ENCODE assay signal across 8 cellular contexts in genomic region chr16:81752225-81752875, GRCh38. TPM values are rescaled to one million over a fixed set of nuclear protein-coding genes. Genes with fewer than 3 reads are reported as not detected.
DNase-seq lines count a peak whose midpoint lies in the region; FAIRE-seq and TF ChIP-seq lines count a peak whose summit lies in the region.

No MANE protein-coding gene starts in this region.

- no peak overlapping the region for H3K4me3 ChIP-seq in endothelial cell of umbilical vein (replicated peaks in 1 of 3; ENCODE audit: insufficient read depth in 1 of 3, low read depth in 1 of 3, low read length in 3 of 3)
- peak overlapping the region; percentile 23 for H3K4me3 ChIP-seq in rectal smooth muscle tissue (ENCODE audit: low read length)
- no peak overlapping the region for H3K4me3 ChIP-seq in effector memory CD4-positive, alpha-beta T cell (ENCODE audit: insufficient read depth, low read depth, low read length, poor library complexity, severe bottlenecking)

- POLR2A ChIA-PET in endothelial cell of umbilical vein (lab: Charles Lee): no interaction called here

- H2BK5ac ChIP-seq in H9 (ENCODE audit: insufficient read length, low read length): no peak overlapping the region

- no peak overlapping the region for H3K27ac Mint-ChIP-seq in H9

- H3K79me2 ChIP-seq in H9 (ENCODE audit: insufficient read depth, low read length): peaks cover 3% of the 10 kb centered on the region; the same call in 1 of the 2 replicates
- H3K79me2 ChIP-seq in endothelial cell of umbilical vein (ENCODE audit: control insufficient read depth, insufficient read depth, low read length): no peaks in the 10 kb centered on the region

- peak overlapping the region; percentile 2; the same call in 1 of the 2 replicates for H3K14ac ChIP-seq in H9 (ENCODE audit: insufficient read depth, low read length)

- H3K4ac ChIP-seq in H9 (ENCODE audit: low read depth, low read length): no peak overlapping the region

- H2AK5ac ChIP-seq in H9 (ENCODE audit: insufficient read length, low read length): no peak overlapping the region

- no peak overlapping the region for H3K4me3 Mint-ChIP-seq in H9

- H2AFZ ChIP-seq in H9 (ENCODE audit: low read length): no peak overlapping the region
- peak overlapping the region; percentile 95 for H2AFZ ChIP-seq in endothelial cell of umbilical vein (ENCODE audit: low read depth, low read length)

- H4K20me1 ChIP-seq in H9 (ENCODE audit: control insufficient read depth, insufficient read depth, insufficient read length) (peaks cover 5% of the 10 kb centered on the region), endothelial cell of umbilical vein (replicated peaks; ENCODE audit: control insufficient read depth, extremely low read depth, insufficient read depth, low read length) (no peaks in the 10 kb centered on the region)

- no peaks in the 10 kb centered on the region for H3K4me1 ChIP-seq in H9 (ENCODE audit: insufficient read depth, low read length)
- H3K4me1 ChIP-seq in endothelial cell of umbilical vein (ENCODE audit: control insufficient read depth, extremely low read depth, insufficient read depth, low read length): peaks cover 18% of the 10 kb centered on the region
- H3K4me1 ChIP-seq in rectal smooth muscle tissue (ENCODE audit: control insufficient read depth, insufficient read depth, low read length): no peaks in the 10 kb centered on the region
- H3K4me1 ChIP-seq in effector memory CD4-positive, alpha-beta T cell (ENCODE audit: control insufficient read depth, insufficient read depth, low read length, poor library complexity, severe bottlenecking): no peaks in the 10 kb centered on the region

- no peak overlapping the region for H3K18ac ChIP-seq in H9 (ENCODE audit: insufficient read length, low read depth, low read length)

- CTCF ChIA-PET in endothelial cell of umbilical vein (lab: Charles Lee): interaction anchor here (0.7 to 2.2 kb wide), 4 partner anchors 9 to 261 kb away, joined by 3 to 7 read pairs (median 4); no protein-coding TSS in a partner anchor

- no peak overlapping the region for H4K91ac ChIP-seq in H9 (ENCODE audit: insufficient read length, low read depth, low read length)

- no peaks in the 10 kb centered on the region for H3K36me3 Mint-ChIP-seq in H9 (ENCODE audit: insufficient read depth in 1 of 3, low read depth in 3 of 3)

- TF ChIP-seq CTCF in H9 (conservative IDR thresholded peaks at IDR 0.05) (no peak), endothelial cell of umbilical vein (IDR thresholded peaks at IDR 0.05; ENCODE audit: extremely low read depth in 1 of 2, insufficient read depth in 1 of 2, low read depth in 1 of 2, low read length in 2 of 2) (no peak)

- BruUV-seq in endothelial cell of umbilical vein (replicated peaks; lab: Mats Ljungman, UMichigan): no TSS peak

- H3K9me1 ChIP-seq in endothelial cell of umbilical vein (replicated peaks; ENCODE audit: control insufficient read depth, extremely low read depth, insufficient read depth, low read length): no peaks in the 10 kb centered on the region

- peak; percentile 93 for FAIRE-seq in GM18507 (lab: Jason Lieb, UNC)
- no peak for FAIRE-seq in endothelial cell of umbilical vein (lab: Jason Lieb, UNC)

- no peak overlapping the region for H2BK12ac ChIP-seq in H9 (ENCODE audit: insufficient read length, low read depth, low read length)

- intact Hi-C loops in endothelial cell of umbilical vein (cut with micrococcal nuclease): no loop called here

- H3K36me3 ChIP-seq in endothelial cell of umbilical vein (ENCODE audit: control insufficient read depth in 2 of 2, extremely low read depth in 1 of 2, insufficient read depth in 2 of 2, low read length in 2 of 2): no peaks in the 10 kb centered on the region
- no peaks in the 10 kb centered on the region for H3K36me3 ChIP-seq in rectal smooth muscle tissue (ENCODE audit: control insufficient read depth, insufficient read depth, low read length)
- H3K36me3 ChIP-seq in effector memory CD4-positive, alpha-beta T cell (ENCODE audit: control insufficient read depth, insufficient read depth, low read length): no peaks in the 10 kb centered on the region

- DNase-seq in GM18507 (ENCODE audit: extremely low spot score, insufficient read length, low read depth) (no peak), H9 (no peak), M059J (ENCODE audit: low read depth) (peak; percentile 67), endothelial cell of umbilical vein (ENCODE audit: low read depth, low spot score) (no peak), NCI-H345 (lab: John Stamatoyannopoulos, UW) (no peak)
- DNase-seq in effector memory CD4-positive, alpha-beta T cell: no peak
- no peak for DNase-seq in NK-92 treated with Interleukin-12 subunit alpha and Interleukin-12 subunit beta, amount 100 ng/mL, for 24 hours (lab: John Stamatoyannopoulos, UW)

- H3K27ac ChIP-seq in H9 (ENCODE audit: insufficient read length, low read depth, low read length) (no peak overlapping the region), endothelial cell of umbilical vein (ENCODE audit: insufficient read depth, low read depth, low read length) (no peak overlapping the region), rectal smooth muscle tissue (ENCODE audit: low read depth, low read length) (no peak overlapping the region)
- no peak overlapping the region for H3K27ac ChIP-seq in effector memory CD4-positive, alpha-beta T cell (ENCODE audit: insufficient read depth, low read length, poor library complexity, severe bottlenecking)

- H2BK15ac ChIP-seq in H9 (ENCODE audit: low read depth, low read length): no peak overlapping the region

- no peak overlapping the region for H3K23ac ChIP-seq in H9 (ENCODE audit: insufficient read length, low read depth, low read length)

- no peaks in the 10 kb centered on the region for H3K9me3 ChIP-seq in H9 (ENCODE audit: control insufficient read depth, low read depth, low read length)
- no peaks in the 10 kb centered on the region for H3K9me3 ChIP-seq in endothelial cell of umbilical vein (replicated peaks; ENCODE audit: control insufficient read depth, insufficient read depth, low read length)
- H3K9me3 ChIP-seq in effector memory CD4-positive, alpha-beta T cell (ENCODE audit: control insufficient read depth, low read length): no peaks in the 10 kb centered on the region

- H3K56ac ChIP-seq in H9 (ENCODE audit: insufficient read length, low read depth, low read length): no peak overlapping the region

- no peak overlapping the region for H2BK120ac ChIP-seq in H9 (ENCODE audit: low read depth, low read length, poor library complexity, severe bottlenecking)

- no peaks in the 10 kb centered on the region for H3K79me1 ChIP-seq in H9 (ENCODE audit: insufficient read depth, low read depth, low read length, poor library complexity, severe bottlenecking)

- H4K5ac ChIP-seq in H9 (ENCODE audit: insufficient read length, low read depth, low read length): no peak overlapping the region

- no peak overlapping the region for H3K9ac ChIP-seq in H9 (ENCODE audit: extremely low read depth, insufficient read length, low read length)
- peak overlapping the region; percentile 14 for H3K9ac ChIP-seq in endothelial cell of umbilical vein (replicated peaks; ENCODE audit: extremely low read depth, insufficient read depth, low read length)
- H3K9ac ChIP-seq in rectal smooth muscle tissue (ENCODE audit: low read length): no peak overlapping the region

- H3T11ph ChIP-seq in H9 (ENCODE audit: low read length): no peak overlapping the region

- no peaks in the 10 kb centered on the region for H3K9me3 Mint-ChIP-seq in H9

- no peaks in the 10 kb centered on the region for H3K23me2 ChIP-seq in H9 (ENCODE audit: insufficient read length, low read depth, low read length, poor library complexity, severe bottlenecking)

- no CpG with 5 or more reads among the region's 13 CpGs for WGBS in H9 (ENCODE audit: extremely low coverage, insufficient read length, low lambda C conversion rate)

- H3K4me1 Mint-ChIP-seq in H9: peaks cover 8% of the 10 kb centered on the region in 2 experiments

- H3K27me3 ChIP-seq in H9 (ENCODE audit: insufficient read depth, low read length) (no peaks in the 10 kb centered on the region), endothelial cell of umbilical vein (ENCODE audit: control insufficient read depth in 2 of 2, insufficient read depth in 2 of 2, low read length in 2 of 2) (no peaks in the 10 kb centered on the region), rectal smooth muscle tissue (ENCODE audit: control insufficient read depth, insufficient read depth, low read length) (no peaks in the 10 kb centered on the region)
- H3K27me3 ChIP-seq in effector memory CD4-positive, alpha-beta T cell (replicated peaks; ENCODE audit: control insufficient read depth, insufficient read depth, low read length, poor library complexity, severe bottlenecking): no peaks in the 10 kb centered on the region

- no peak overlapping the region for H4K8ac ChIP-seq in H9 (replicated peaks; ENCODE audit: insufficient read length, low read depth, low read length)

- no peak for TF ChIP-seq POLR2A in endothelial cell of umbilical vein (IDR thresholded peaks at IDR 0.05; ENCODE audit: low read depth, low read length)

- no peaks in the 10 kb centered on the region; the same call in 1 of the 2 replicates for H3K27me3 Mint-ChIP-seq in H9 (ENCODE audit: low read depth)

- H2BK20ac ChIP-seq in H9 (ENCODE audit: low read depth, low read length, poor library complexity, severe bottlenecking): no peak overlapping the region

- dilution Hi-C loops in endothelial cell of umbilical vein (cut with MboI; ENCODE audit: extremely low pct_ligation_motif_present, low sequenced_read_pairs): no loop called here

- no peak overlapping the region for H3K4me2 ChIP-seq in H9 (ENCODE audit: insufficient read depth, insufficient read length, low read length)
- no peak overlapping the region for H3K4me2 ChIP-seq in endothelial cell of umbilical vein (ENCODE audit: insufficient read depth, low read length)

TF ChIP-seq in endothelial cell of umbilical vein, 7 proteins besides CTCF, POLR2A, EP300 and RAD21 (continues in another document):
- TF ChIP-seq EZH2 (IDR thresholded peaks at IDR 0.05; ENCODE audit: borderline replicate concordance, low read depth, low read length, severe bottlenecking): no peak
- TF ChIP-seq FOS (IDR thresholded peaks at IDR 0.05; ENCODE audit: borderline replicate concordance, insufficient read depth, low read length): no peak
- TF ChIP-seq GATA2 (IDR thresholded peaks at IDR 0.05; ENCODE audit: insufficient read depth, insufficient read length, low read depth, low read length): no peak

RNA-seq across cellular contexts. Expression of gene PLCG2, which starts 26.7 kb away (rescaled TPM):
- total RNA-seq in H9 (2021) (5.4 and 6.0 TPM in 2 replicates), endothelial cell of umbilical vein (9.6 and 13.6 TPM in 2 replicates)
- total RNA-seq in M059J (2014; rRNA removed; shearing (Covaris generic)): 1.3 and 3.2 TPM in 2 replicates
- polyA plus RNA-seq in endothelial cell of umbilical vein: 9.1 and 10.8 TPM in 2 replicates
- polyA plus RNA-seq in endothelial cell of umbilical vein (2011; cell fraction: cytosol; rRNA removed): 5.2 and 7.0 TPM in 2 replicates
- 31.5 and 32.8 TPM in 2 replicates for polyA plus RNA-seq in endothelial cell of umbilical vein (2011; cell fraction: nucleus; rRNA removed)
- 5.4 and 5.8 TPM in 2 replicates for polyA plus RNA-seq in endothelial cell of umbilical vein (2012)
- polyA minus RNA-seq in endothelial cell of umbilical vein: 18.2 and 31.4 TPM in 2 replicates
- polyA minus RNA-seq in endothelial cell of umbilical vein (2011; cell fraction: cytosol; rRNA and poly(A)+ RNA removed): 2.6 TPM
- 27.5 and 31.1 TPM in 2 replicates for polyA minus RNA-seq in endothelial cell of umbilical vein (2011; cell fraction: nucleus; rRNA and poly(A)+ RNA removed)
